In genomic region chr12:75058228-75058627, GRCh38 we compare ENCODE assay signal across 28 cellular contexts.
DNase-seq lines count a peak whose midpoint lies in the region; ATAC-seq, FAIRE-seq and TF ChIP-seq lines count a peak whose summit lies in the region.
"Had no signal": no experiment of that assay in that cellular context is flagged by ENCODE, and none has a peak within 500 bp of the region (broad histone marks: within the 10 kb centered on the region; RNA-seq: fewer than 3 reads in every experiment).

No MANE protein-coding gene starts in this region.

- H3K36me3 ChIP-seq in PC-9 (ENCODE audit: low read depth) (no peaks in the 10 kb centered on the region), right lobe of liver (no peaks in the 10 kb centered on the region)
- H3K36me3 ChIP-seq: BLaER1 treated with 17β-estradiol and CSF1 and Interleukin-3, amounts not matched to agents 10 nM and 100 nM; gastroesophageal sphincter had no signal

- H3K4me1 ChIP-seq in PC-9 (replicated peaks; ENCODE audit: insufficient read depth), result no peaks in the 10 kb centered on the region
- no peaks in the 10 kb centered on the region for H3K4me1 ChIP-seq in right lobe of liver
- H3K4me1 ChIP-seq: BLaER1 treated with 17β-estradiol and CSF1 and Interleukin-3, amounts not matched to agents 10 nM and 100 nM; gastroesophageal sphincter had no signal

- no peak for TF ChIP-seq POLR2A in right lobe of liver (IDR thresholded peaks at IDR 0.05)

- intact Hi-C loops in PC-9 (cut with micrococcal nuclease; ENCODE audit: unreplicated experiment) (loop anchor here (5.0 kb wide), 1 partner anchor 371 kb away; no protein-coding TSS in a partner anchor), right lobe of liver (cut with DNase I) (no loop called here)

- ATAC-seq in right lobe of liver (peak; percentile 57 to 69 (median 66)), GM21737 (IDR thresholded peaks at IDR 0.05; ENCODE audit: unreplicated experiment) (no peak)
- ATAC-seq: activated T-cell treated with anti-CD3 and anti-CD28 coated beads, Interleukin-2, amount 50 U/mL, for 72 hours; gastroesophageal sphincter; K562; left cardiac atrium; natural killer cell treated with Interleukin-12 subunit alpha and Interleukin-12 subunit beta and Interleukin-15 and Interleukin-18, amount 100 ng/mL, for 72 hours; stimulated activated memory B cell treated with anti-CD40 and anti-IgM and Interleukin-4, amounts not matched to agents 10 μg/mL and 1 μg/mL and 100 μg/mL, for 72 hours had no signal

- no TSS peak for BruUV-seq in PC-9 (replicated peaks; lab: Mats Ljungman, UMichigan)

- H2AFZ ChIP-seq in PC-9, result no peak overlapping the region

- H4K20me1 ChIP-seq in PC-9 (ENCODE audit: insufficient read depth), result no peaks in the 10 kb centered on the region
- H4K20me1 ChIP-seq: BLaER1 treated with 17β-estradiol and CSF1 and Interleukin-3, amounts not matched to agents 10 nM and 100 nM had no signal

- 0 out of 2 replicates have a peak, but pooled peaks cover 3% of the 10 kb centered on the region for H3K9me2 ChIP-seq in PC-9 (ENCODE audit: insufficient read depth)

- no peaks in the 10 kb centered on the region for H3K79me2 ChIP-seq in PC-9 (ENCODE audit: low read depth)

- H3K27ac ChIP-seq in PC-9 (no peak overlapping the region), right lobe of liver (no peak overlapping the region)
- H3K27ac ChIP-seq: BLaER1 treated with 17β-estradiol and CSF1 and Interleukin-3, amounts not matched to agents 10 nM and 100 nM; gastroesophageal sphincter; skin epidermis had no signal

- H3K9me3 ChIP-seq in PC-9 (ENCODE audit: insufficient read depth, low read depth) (no peaks in the 10 kb centered on the region; the same call in 1 of the 2 replicates), right lobe of liver (no peaks in the 10 kb centered on the region)
- H3K9me3 ChIP-seq: BLaER1 treated with 17β-estradiol and CSF1 and Interleukin-3, amounts not matched to agents 10 nM and 100 nM; gastroesophageal sphincter had no signal

- peak; percentile 57 for FAIRE-seq in endometrium (lab: Jason Lieb, UNC)
- FAIRE-seq: K562 had no signal

- no peaks in the 10 kb centered on the region for H3F3A ChIP-seq in PC-9 (ENCODE audit: insufficient read depth, low read depth)

- no peak overlapping the region for H3K4me2 ChIP-seq in PC-9
- H3K4me2 ChIP-seq: BLaER1 treated with 17β-estradiol and CSF1 and Interleukin-3, amounts not matched to agents 10 nM and 100 nM had no signal

- TF ChIP-seq CTCF in PC-9 (conservative IDR thresholded peaks at IDR 0.05), result peak; percentile 30
- TF ChIP-seq CTCF in right lobe of liver (IDR thresholded peaks at IDR 0.05), result peak; percentile 35 to 48 (median 46)

- H3K27me3 ChIP-seq in PC-9 (ENCODE audit: insufficient read depth, low read depth), result no peaks in the 10 kb centered on the region
- H3K27me3 ChIP-seq in right lobe of liver, result peaks cover 0 to 7% of the 10 kb centered on the region in 2 donors
- H3K27me3 ChIP-seq: BLaER1 treated with 17β-estradiol and CSF1 and Interleukin-3, amounts not matched to agents 10 nM and 100 nM; gastroesophageal sphincter had no signal

- no peak overlapping the region for H3K4me3 ChIP-seq in PC-9
- no peak overlapping the region for H3K4me3 ChIP-seq in right lobe of liver
- H3K4me3 ChIP-seq: BLaER1 treated with 17β-estradiol and CSF1 and Interleukin-3, amounts not matched to agents 10 nM and 100 nM; gastroesophageal sphincter; K562; skin epidermis had no signal

- DNase-seq in ELR (ENCODE audit: low read depth) (peak; percentile 19), PC-9 (no peak), right lobe of liver (no peak), midbrain (lab: John Stamatoyannopoulos, UW) (no peak), DMS153 treated with DMSO at 0.1 percent for 48 hours (lab: John Stamatoyannopoulos, UW; ENCODE audit: unreplicated experiment) (no peak), NCI-H748 (lab: John Stamatoyannopoulos, UW; ENCODE audit: unreplicated experiment) (no peak)
- DNase-seq: activated naive CD4-positive, alpha-beta T cell; activated T-cell treated with anti-CD3 and anti-CD28 coated beads, Interleukin-2, amount 50 U/mL, for 72 hours; caudate nucleus; dermis blood vessel endothelial cell; DMS79; GOT3; left cardiac atrium; mammary epithelial cell; NCI-H1105; NCI-H187 treated with DMSO at 0.1 percent for 48 hours; NCI-H2171; Right ventricle myocardium superior; substantia nigra; trophoblast cell had no signal

- POLR2A ChIA-PET in PC-9 (lab: Charles Lee; ENCODE audit: unreplicated experiment), result no interaction called here

- CTCF ChIA-PET in PC-9 (lab: Charles Lee), result no interaction called here
